13 cellular contexts compared by ENCODE assay signal in the genomic region with DNA sequence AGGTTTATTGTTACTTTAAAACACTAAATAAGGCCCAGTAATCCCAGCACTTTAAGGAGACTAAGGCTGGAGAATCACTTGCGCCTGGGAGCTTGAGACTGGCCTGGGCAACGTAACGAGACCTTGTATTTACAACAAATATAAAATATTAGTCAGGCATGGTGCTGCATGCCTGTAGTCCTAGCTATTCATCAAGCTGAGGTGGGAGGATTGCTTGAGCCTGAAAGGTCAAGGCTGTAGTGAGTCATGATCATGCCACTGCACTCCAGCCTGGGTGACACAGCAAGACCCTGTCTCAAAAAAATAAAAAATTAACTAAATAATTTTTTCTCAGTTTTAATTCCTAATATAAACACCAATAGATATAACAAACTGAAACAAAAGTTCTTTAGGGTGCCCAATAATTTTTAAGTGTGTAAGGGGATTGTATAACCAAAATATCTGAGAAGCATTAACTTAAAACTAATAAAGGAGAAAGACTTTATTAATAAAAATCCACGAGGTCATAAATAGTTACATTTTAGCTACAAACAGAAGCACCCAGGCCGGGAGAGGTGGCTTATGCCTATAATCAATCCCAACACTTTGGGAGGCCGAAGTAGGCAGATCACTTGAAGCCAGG. TPM values are rescaled to one million over a fixed set of nuclear protein-coding genes. Genes with fewer than 3 reads are reported as not detected.
DNase-seq lines count a peak whose midpoint lies in the region; ATAC-seq and TF ChIP-seq lines count a peak whose summit lies in the region.
"Had no signal": no experiment of that assay in that cellular context is flagged by ENCODE, and none has a peak within 500 bp of the region (broad histone marks: within the 10 kb centered on the region; RNA-seq: fewer than 3 reads in every experiment).

No MANE protein-coding gene starts in this region.

- no peak overlapping the region for H3K4me3 Mint-ChIP-seq in brain
- no peak overlapping the region for H3K4me3 Mint-ChIP-seq in activated T-cell treated with anti-CD3 and anti-CD28 coated beads, Interleukin-2, amount 50 U/mL, for 24 hours
- H3K4me3 Mint-ChIP-seq: neural crest cell had no signal

- peaks cover 65% of the 10 kb centered on the region for H3K36me3 Mint-ChIP-seq in brain
- peaks cover 70% of the 10 kb centered on the region for H3K36me3 Mint-ChIP-seq in activated T-cell treated with anti-CD3 and anti-CD28 coated beads, Interleukin-2, amount 50 U/mL, for 24 hours (ENCODE audit: low read depth)

- H3K27me3 ChIP-seq in left ventricle myocardium inferior (ENCODE audit: low read depth) (no peaks in the 10 kb centered on the region), right atrium auricular region (no peaks in the 10 kb centered on the region)

- no peaks in the 10 kb centered on the region for H3K9me3 ChIP-seq in left ventricle myocardium inferior (replicated peaks)
- H3K9me3 ChIP-seq in right atrium auricular region = no peaks in the 10 kb centered on the region

- H3K27ac Mint-ChIP-seq in brain = peak overlapping the region in 3 of 5 experiments; percentile 30 to 71 (median 31)
- H3K27ac Mint-ChIP-seq in activated T-cell treated with anti-CD3 and anti-CD28 coated beads, Interleukin-2, amount 50 U/mL, for 24 hours = no peak overlapping the region

- intact Hi-C loops in left ventricle myocardium inferior (cut with micrococcal nuclease) = no loop called here

- TF ChIP-seq CTCF in left ventricle myocardium inferior (IDR thresholded peaks at IDR 0.05; ENCODE audit: borderline replicate concordance) (no peak), right atrium auricular region (IDR thresholded peaks at IDR 0.05) (no peak), brain (conservative IDR thresholded peaks at IDR 0.05) (no peak)

- H3K4me3 ChIP-seq in left ventricle myocardium inferior (no peak overlapping the region), right atrium auricular region (no peak overlapping the region)

- H3K4me1 Mint-ChIP-seq in brain = peaks cover 19% of the 10 kb centered on the region
- H3K4me1 Mint-ChIP-seq in activated T-cell treated with anti-CD3 and anti-CD28 coated beads, Interleukin-2, amount 50 U/mL, for 24 hours (ENCODE audit: low read depth) = peaks cover 46% of the 10 kb centered on the region
- H3K4me1 Mint-ChIP-seq: neural crest cell had no signal

- DNase-seq in left ventricle myocardium inferior (no peak), right atrium auricular region (ENCODE audit: low spot score) (no peak), kidney tubule cell (ENCODE audit: low spot score) (peak; percentile 88), NCI-H1048 (lab: John Stamatoyannopoulos, UW) (no peak)
- DNase-seq in activated T-cell treated with anti-CD3 and anti-CD28 coated beads, Interleukin-2, amount 50 U/mL, for 24 hours = no peak
- DNase-seq in activated CD4-positive, alpha-beta T cell treated with anti-CD3 and anti-CD28 coated beads, Interleukin-2, amount 50 U/mL, for 1 hour = no peak
- DNase-seq: activated CD8-positive, alpha-beta memory T cell treated with anti-CD3 and anti-CD28 coated beads, Interleukin-2, amount 50 U/mL, for 4 hours; NCI-H2081; stimulated activated CD4-positive, alpha-beta T cell treated with anti-CD3 and anti-CD28 coated beads, Interleukin-2, amount 100 ng/mL, for 24 hours had no signal

- peaks cover 0 to 5% (median 0%) of the 10 kb centered on the region in 5 experiments for H3K9me3 Mint-ChIP-seq in brain
- peaks cover 19% of the 10 kb centered on the region for H3K9me3 Mint-ChIP-seq in activated T-cell treated with anti-CD3 and anti-CD28 coated beads, Interleukin-2, amount 50 U/mL, for 24 hours

- H3K27me3 Mint-ChIP-seq in brain = no peaks in the 10 kb centered on the region
- no peaks in the 10 kb centered on the region for H3K27me3 Mint-ChIP-seq in activated T-cell treated with anti-CD3 and anti-CD28 coated beads, Interleukin-2, amount 50 U/mL, for 24 hours
- H3K27me3 Mint-ChIP-seq: IgD-negative memory B cell had no signal

- peak overlapping the region; percentile 28 for H3K27ac ChIP-seq in left ventricle myocardium inferior (replicated peaks)
- no peak overlapping the region for H3K27ac ChIP-seq in right atrium auricular region

- H3K4me1 ChIP-seq in left ventricle myocardium inferior (peaks cover 22% of the 10 kb centered on the region), right atrium auricular region (peaks cover 0 to 6% of the 10 kb centered on the region in 2 donors)

- ATAC-seq in GM19035 (IDR thresholded peaks at IDR 0.05; ENCODE audit: unreplicated experiment) = no peak

- H3K36me3 ChIP-seq in left ventricle myocardium inferior (peaks cover 31% of the 10 kb centered on the region), right atrium auricular region (peaks cover 23% of the 10 kb centered on the region)

RNA-seq across cellular contexts. Expression of a gene that starts 32.7 kb away (rescaled TPM):
- 22.1 TPM for total RNA-seq in left ventricle myocardium inferior
- total RNA-seq in right atrium auricular region = 10 to 100 TPM; 35.9 to 37.1 TPM
- polyA plus RNA-seq in brain (ENCODE audit: insufficient read depth, low read depth, low replicate concordance) = 6.5 TPM
